Comparison of ENCODE assay signal across 8 cellular contexts in the genomic region with DNA sequence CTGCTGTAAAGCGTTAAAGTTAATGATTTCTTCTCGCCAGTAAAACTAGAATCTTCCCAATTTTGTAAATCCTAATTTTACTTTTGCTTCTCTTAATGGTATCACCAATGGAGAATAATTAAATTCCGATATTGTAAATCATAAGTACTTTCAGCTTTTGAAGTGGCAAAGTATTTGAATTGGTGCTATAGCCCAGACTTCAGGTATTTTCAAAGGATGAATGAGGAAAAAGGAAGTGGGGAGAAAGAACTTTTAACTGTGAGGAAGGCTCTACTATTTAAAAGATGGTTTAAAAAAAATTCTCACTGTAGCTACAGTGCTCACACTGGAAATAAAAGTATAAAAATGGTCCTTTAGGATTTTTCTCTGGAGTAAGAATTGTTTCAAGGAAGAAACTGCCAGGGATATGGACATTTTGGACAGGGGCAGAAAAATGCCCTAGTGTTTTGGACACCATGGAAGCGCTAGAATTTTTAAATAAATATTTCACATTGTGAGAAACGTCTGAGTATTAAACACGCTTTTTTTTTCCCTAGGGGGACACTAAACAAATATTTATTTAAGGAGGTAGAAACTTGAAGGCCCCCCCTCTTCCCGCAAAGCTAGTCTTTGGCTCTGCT. TPM values are rescaled to one million over a fixed set of nuclear protein-coding genes. Genes with fewer than 3 reads are reported as not detected.
DNase-seq lines count a peak whose midpoint lies in the region; ATAC-seq and TF ChIP-seq lines count a peak whose summit lies in the region.

No MANE protein-coding gene starts in this region.

- H3K4me1 Mint-ChIP-seq in activated CD4-positive, alpha-beta T cell treated with anti-CD3 and anti-CD28 coated beads, Interleukin-2, amount 10 ng/mL, durations not matched to agents 24 days and 14 days, result peaks cover 29% of the 10 kb centered on the region
- peaks cover 38% of the 10 kb centered on the region for H3K4me1 Mint-ChIP-seq in activated naive CD8-positive, alpha-beta T cell treated with anti-CD3 and anti-CD28 coated beads, Interleukin-2, amount 50 U/mL, for 24 hours

- H3K9me3 ChIP-seq in suprapubic skin, result no peaks in the 10 kb centered on the region

- no peak for DNase-seq in activated CD4-positive, alpha-beta T cell treated with anti-CD3 and anti-CD28 coated beads, Interleukin-2, amount 10 ng/mL, durations not matched to agents 24 days and 14 days
- no peak for DNase-seq in activated CD4-positive, alpha-beta T cell treated with anti-CD3 and anti-CD28 coated beads for 48 hours
- no peak for DNase-seq in activated naive CD8-positive, alpha-beta T cell treated with anti-CD3 and anti-CD28 coated beads, Interleukin-2, amount 50 U/mL, for 24 hours
- DNase-seq in kidney epithelial cell (ENCODE audit: low read depth) (no peak), suprapubic skin (ENCODE audit: low spot score in 2 of 2) (no peak), NCI-H345 (lab: John Stamatoyannopoulos, UW) (no peak), activated gamma-delta T cell treated with Interleukin-2 at 50 U/mL for 16 hours (no peak)

- peak overlapping the region; percentile 99 for H3K4me3 ChIP-seq in kidney epithelial cell (ENCODE audit: low read depth, low read length)
- peak overlapping the region; percentile 94 for H3K4me3 ChIP-seq in suprapubic skin

- intact Hi-C loops in activated CD4-positive, alpha-beta T cell treated with anti-CD3 and anti-CD28 coated beads, Interleukin-2, amount 10 ng/mL, durations not matched to agents 24 days and 14 days (cut with micrococcal nuclease), result loop anchor here (5.0 kb wide), 2 partner anchors 181 to 201 kb away; no protein-coding TSS in a partner anchor

- TF ChIP-seq EP300 in suprapubic skin (IDR thresholded peaks at IDR 0.05), result no peak

- no peak for TF ChIP-seq CTCF in kidney epithelial cell (IDR thresholded peaks at IDR 0.05; ENCODE audit: insufficient read depth, low read length, poor library complexity, severe bottlenecking)
- TF ChIP-seq CTCF in suprapubic skin (IDR thresholded peaks at IDR 0.05), result no peak

- H3K36me3 ChIP-seq in kidney epithelial cell (ENCODE audit: control insufficient read depth, insufficient read depth, low read length) (no peaks in the 10 kb centered on the region), suprapubic skin (no peaks in the 10 kb centered on the region)

- peak overlapping the region; percentile 92 for H3K27ac Mint-ChIP-seq in activated CD4-positive, alpha-beta T cell treated with anti-CD3 and anti-CD28 coated beads, Interleukin-2, amount 10 ng/mL, durations not matched to agents 24 days and 14 days
- peak overlapping the region; percentile 83 for H3K27ac Mint-ChIP-seq in activated naive CD8-positive, alpha-beta T cell treated with anti-CD3 and anti-CD28 coated beads, Interleukin-2, amount 50 U/mL, for 24 hours

- H3K9me3 Mint-ChIP-seq in activated CD4-positive, alpha-beta T cell treated with anti-CD3 and anti-CD28 coated beads, Interleukin-2, amount 10 ng/mL, durations not matched to agents 24 days and 14 days, result peaks cover 14% of the 10 kb centered on the region
- H3K9me3 Mint-ChIP-seq in activated naive CD8-positive, alpha-beta T cell treated with anti-CD3 and anti-CD28 coated beads, Interleukin-2, amount 50 U/mL, for 24 hours, result no peaks in the 10 kb centered on the region

- 42% methylated on average over 7 of the region's 7 CpGs for WGBS in suprapubic skin

- no peak for ATAC-seq in activated naive CD8-positive, alpha-beta T cell treated with anti-CD3 and anti-CD28 coated beads, Interleukin-2, amount 50 U/mL, for 24 hours
- no peak for ATAC-seq in HG02981 (IDR thresholded peaks at IDR 0.05; ENCODE audit: unreplicated experiment)

- H3K27ac ChIP-seq in suprapubic skin, result peak overlapping the region; percentile 98

- H3K36me3 Mint-ChIP-seq in activated CD4-positive, alpha-beta T cell treated with anti-CD3 and anti-CD28 coated beads, Interleukin-2, amount 10 ng/mL, durations not matched to agents 24 days and 14 days (ENCODE audit: low read depth), result peaks cover 22% of the 10 kb centered on the region
- H3K36me3 Mint-ChIP-seq in activated naive CD8-positive, alpha-beta T cell treated with anti-CD3 and anti-CD28 coated beads, Interleukin-2, amount 50 U/mL, for 24 hours (ENCODE audit: low read depth), result peaks cover 9% of the 10 kb centered on the region

- H3K4me3 Mint-ChIP-seq in activated CD4-positive, alpha-beta T cell treated with anti-CD3 and anti-CD28 coated beads, Interleukin-2, amount 10 ng/mL, durations not matched to agents 24 days and 14 days, result peak overlapping the region; percentile 91
- H3K4me3 Mint-ChIP-seq in activated naive CD8-positive, alpha-beta T cell treated with anti-CD3 and anti-CD28 coated beads, Interleukin-2, amount 50 U/mL, for 24 hours, result peak overlapping the region; percentile 97

- no peak for TF ChIP-seq POLR2A in suprapubic skin (IDR thresholded peaks at IDR 0.05)

- peaks cover 30% of the 10 kb centered on the region for H3K4me1 ChIP-seq in suprapubic skin

- H3K27me3 ChIP-seq in kidney epithelial cell (ENCODE audit: control insufficient read depth, insufficient read depth, low read length) (no peaks in the 10 kb centered on the region), suprapubic skin (peaks cover 6% of the 10 kb centered on the region)

- H3K27me3 Mint-ChIP-seq in activated CD4-positive, alpha-beta T cell treated with anti-CD3 and anti-CD28 coated beads, Interleukin-2, amount 10 ng/mL, durations not matched to agents 24 days and 14 days, result no peaks in the 10 kb centered on the region
- H3K27me3 Mint-ChIP-seq in activated naive CD8-positive, alpha-beta T cell treated with anti-CD3 and anti-CD28 coated beads, Interleukin-2, amount 50 U/mL, for 24 hours, result no peaks in the 10 kb centered on the region

RNA-seq across cellular contexts. Expression of gene TAB2, which starts 1.3 kb away (rescaled TPM):
- total RNA-seq in activated CD4-positive, alpha-beta T cell treated with anti-CD3 and anti-CD28 coated beads, Interleukin-2, amount 10 ng/mL, durations not matched to agents 24 days and 14 days, result 135 and 136 TPM in 2 replicates
- total RNA-seq in kidney epithelial cell (30.4 and 30.7 TPM in 2 replicates), suprapubic skin (10 to 100 TPM; 49.8 to 81.8 (median 74.1) TPM)
